16 cellular contexts compared by ENCODE assay signal in genomic region chr3:159620873-159621272, GRCh38.
DNase-seq lines count a peak whose midpoint lies in the region; FAIRE-seq and TF ChIP-seq lines count a peak whose summit lies in the region.
"Had no signal": no experiment of that assay in that cellular context is flagged by ENCODE, and none has a peak within 500 bp of the region (broad histone marks: within the 10 kb centered on the region; RNA-seq: fewer than 3 reads in every experiment).

No MANE protein-coding gene starts in this region.

- intact Hi-C loops in activated CD4-positive, alpha-beta memory T cell treated with anti-CD3 and anti-CD28 coated beads for 36 hours (cut with micrococcal nuclease): no loop called here
- intact Hi-C loops in vagina (cut with DNase I) (no loop called here), testis (cut with DNase I; ENCODE audit: low total_unique reads) (no loop called here)

- H3K4me2 ChIP-seq in SK-N-SH: no peak overlapping the region; the same call in 1 of the 2 replicates

- DNase-seq in DMS53 (lab: John Stamatoyannopoulos, UW) (peak; percentile 5), DMS53 treated with DMSO at 0.1 percent for 48 hours (lab: John Stamatoyannopoulos, UW; ENCODE audit: unreplicated experiment) (no peak), SK-N-SH (no peak), fibroblast of mammary gland (ENCODE audit: low read depth) (peak; percentile 75), urothelium cell line (ENCODE audit: low spot score) (peak; percentile 53), vagina (ENCODE audit: extremely low spot score in 2 of 2) (no peak), testis (no peak)
- DNase-seq in activated CD4-positive, alpha-beta memory T cell treated with anti-CD3 and anti-CD28 coated beads for 36 hours: no peak
- DNase-seq: activated T-cell treated with anti-CD3 and anti-CD28 coated beads for 4 hours, DMS79 treated with DMSO at 0.1 percent for 48 hours, immature natural killer cell, right lobe of liver, Right ventricle myocardium superior had no signal

- H3K36me3 Mint-ChIP-seq in activated CD4-positive, alpha-beta memory T cell treated with anti-CD3 and anti-CD28 coated beads for 36 hours: no peaks in the 10 kb centered on the region
- H3K36me3 Mint-ChIP-seq: immature natural killer cell, WTC11 had no signal

- POLR2A ChIA-PET in SK-N-SH (lab: Yijun Ruan, JAX): no interaction called here
- POLR2A ChIA-PET in activated CD4-positive, alpha-beta memory T cell treated with anti-CD3 and anti-CD28 coated beads for 36 hours (lab: Charles Lee): no interaction called here

- no peaks in the 10 kb centered on the region for H3K9me3 ChIP-seq in SK-N-SH
- no peaks in the 10 kb centered on the region for H3K9me3 ChIP-seq in vagina
- no peaks in the 10 kb centered on the region for H3K9me3 ChIP-seq in testis
- H3K9me3 ChIP-seq: ascending aorta, right lobe of liver had no signal

- 24% methylated on average over 4 of the region's 4 CpGs for WGBS in SK-N-SH (ENCODE audit: low lambda C conversion rate)
- WGBS in testis, 2 donors: 82 to 90% methylated on average over 4 of the region's 4 CpGs

- peak in 1 of 2 experiments; percentile 51; a peak in 1 of 4 replicates for TF ChIP-seq EP300 in SK-N-SH (IDR thresholded peaks at IDR 0.05; ENCODE audit: borderline replicate concordance in 1 of 2, low read depth in 1 of 2, low read length in 1 of 2)

- H3K4me1 ChIP-seq in SK-N-SH (ENCODE audit: control insufficient read depth in 1 of 2, insufficient read depth in 2 of 2, low read depth in 1 of 2, low read length in 1 of 2) (peaks cover 0 to 7% of the 10 kb centered on the region in 2 experiments; a peak in 2 of 4 replicates), vagina (peaks cover 10% of the 10 kb centered on the region), testis (no peaks in the 10 kb centered on the region)
- H3K4me1 ChIP-seq: ascending aorta had no signal

- H3K27ac ChIP-seq in SK-N-SH (ENCODE audit: low read depth in 2 of 2, low read length in 1 of 2): no peak overlapping the region; a peak in 1 of 4 replicates
- H3K27ac ChIP-seq in vagina: no peak overlapping the region
- no peak overlapping the region for H3K27ac ChIP-seq in testis
- H3K27ac ChIP-seq: 22Rv1, ascending aorta had no signal

- peak; percentile 20 for FAIRE-seq in urothelium cell line (lab: Jason Lieb, UNC)

- TF ChIP-seq CTCF in SK-N-SH (IDR thresholded peaks at IDR 0.05) (no peak), fibroblast of mammary gland (conservative IDR thresholded peaks at IDR 0.05; ENCODE audit: control insufficient read depth, insufficient read depth, low read depth, low read length) (no peak), vagina (IDR thresholded peaks at IDR 0.05) (no peak), testis (IDR thresholded peaks at IDR 0.05) (no peak)

- H3K36me3 ChIP-seq in SK-N-SH (replicated peaks in 1 of 2; ENCODE audit: control insufficient read depth in 1 of 2, insufficient read depth in 2 of 2, low read length in 1 of 2) (no peaks in the 10 kb centered on the region), vagina (no peaks in the 10 kb centered on the region), testis (ENCODE audit: low read depth, missing control alignments) (no peaks in the 10 kb centered on the region)
- H3K36me3 ChIP-seq: ascending aorta, right lobe of liver had no signal

- H3K27me3 ChIP-seq in SK-N-SH (ENCODE audit: insufficient read depth) (no peaks in the 10 kb centered on the region), vagina (no peaks in the 10 kb centered on the region), testis (no peaks in the 10 kb centered on the region)
- H3K27me3 ChIP-seq: ascending aorta, right lobe of liver had no signal

- no peaks in the 10 kb centered on the region for H3K79me2 ChIP-seq in SK-N-SH (ENCODE audit: insufficient read depth)

- no peak for TF ChIP-seq RAD21 in SK-N-SH (IDR thresholded peaks at IDR 0.05; ENCODE audit: low read length)

- TF ChIP-seq POLR2A in vagina (IDR thresholded peaks at IDR 0.05) (no peak), testis (IDR thresholded peaks at IDR 0.05) (no peak)

- CTCF ChIA-PET in SK-N-SH (lab: Yijun Ruan, JAX): interaction anchor here (0.9 to 1.5 kb wide), 4 partner anchors 145 to 385 kb away, joined by 3 to 5 read pairs (median 4); no protein-coding TSS in a partner anchor
- CTCF ChIA-PET in activated CD4-positive, alpha-beta memory T cell treated with anti-CD3 and anti-CD28 coated beads for 36 hours (lab: Charles Lee): no interaction called here

- H3F3A ChIP-seq in SK-N-SH (replicated peaks; ENCODE audit: insufficient read depth): no peaks in the 10 kb centered on the region

- no peak overlapping the region for H3K27ac Mint-ChIP-seq in activated CD4-positive, alpha-beta memory T cell treated with anti-CD3 and anti-CD28 coated beads for 36 hours
- H3K27ac Mint-ChIP-seq: immature natural killer cell, WTC11 had no signal

- H3K4me3 ChIP-seq in SK-N-SH (ENCODE audit: low read depth in 2 of 2, low read length in 1 of 2) (no peak overlapping the region), fibroblast of mammary gland (ENCODE audit: control insufficient read depth, low read depth, low read length) (no peak overlapping the region), vagina (no peak overlapping the region), testis (no peak overlapping the region)
- H3K4me3 ChIP-seq: ascending aorta, right lobe of liver had no signal

- H2AFZ ChIP-seq in SK-N-SH (ENCODE audit: low read depth): no peak overlapping the region

- no peaks in the 10 kb centered on the region for H4K20me1 ChIP-seq in SK-N-SH (ENCODE audit: insufficient read depth)

- H3K4me3 Mint-ChIP-seq in activated CD4-positive, alpha-beta memory T cell treated with anti-CD3 and anti-CD28 coated beads for 36 hours: no peak overlapping the region
- H3K4me3 Mint-ChIP-seq: immature natural killer cell, WTC11 had no signal

- H3K9me2 ChIP-seq in SK-N-SH: no peaks in the 10 kb centered on the region

- H3K27me3 Mint-ChIP-seq in activated CD4-positive, alpha-beta memory T cell treated with anti-CD3 and anti-CD28 coated beads for 36 hours: no peaks in the 10 kb centered on the region

- no peaks in the 10 kb centered on the region for H3K4me1 Mint-ChIP-seq in activated CD4-positive, alpha-beta memory T cell treated with anti-CD3 and anti-CD28 coated beads for 36 hours (ENCODE audit: low read depth)
- H3K4me1 Mint-ChIP-seq: immature natural killer cell had no signal

- no peaks in the 10 kb centered on the region for H3K9me3 Mint-ChIP-seq in activated CD4-positive, alpha-beta memory T cell treated with anti-CD3 and anti-CD28 coated beads for 36 hours
- H3K9me3 Mint-ChIP-seq: WTC11 had no signal

- no peak overlapping the region for H3K9ac ChIP-seq in SK-N-SH

TF ChIP-seq in SK-N-SH, 30 proteins besides CTCF, POLR2A, EP300 and RAD21 (continues in another document):
- peak; percentile 95 for TF ChIP-seq FOSL2 (IDR thresholded peaks at IDR 0.05; ENCODE audit: borderline replicate concordance, low read depth)
- TF ChIP-seq, protein P1, sequence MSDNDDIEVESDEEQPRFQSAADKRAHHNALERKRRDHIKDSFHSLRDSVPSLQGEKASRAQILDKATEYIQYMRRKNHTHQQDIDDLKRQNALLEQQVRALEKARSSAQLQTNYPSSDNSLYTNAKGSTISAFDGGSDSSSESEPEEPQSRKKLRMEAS (IDR thresholded peaks at IDR 0.05; ENCODE audit: low read depth): peak; percentile 44; the same call in 1 of the 2 replicates
- TF ChIP-seq, protein P2, sequence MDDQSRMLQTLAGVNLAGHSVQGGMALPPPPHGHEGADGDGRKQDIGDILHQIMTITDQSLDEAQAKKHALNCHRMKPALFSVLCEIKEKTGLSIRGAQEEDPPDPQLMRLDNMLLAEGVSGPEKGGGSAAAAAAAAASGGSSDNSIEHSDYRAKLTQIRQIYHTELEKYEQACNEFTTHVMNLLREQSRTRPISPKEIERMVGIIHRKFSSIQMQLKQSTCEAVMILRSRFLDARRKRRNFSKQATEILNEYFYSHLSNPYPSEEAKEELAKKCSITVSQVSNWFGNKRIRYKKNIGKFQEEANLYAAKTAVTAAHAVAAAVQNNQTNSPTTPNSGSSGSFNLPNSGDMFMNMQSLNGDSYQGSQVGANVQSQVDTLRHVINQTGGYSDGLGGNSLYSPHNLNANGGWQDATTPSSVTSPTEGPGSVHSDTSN (IDR thresholded peaks at IDR 0.05): peak; percentile 81
- TF ChIP-seq FOXJ3 (CRISPR knock-in tag; IDR thresholded peaks at IDR 0.05): no peak
- TF ChIP-seq, protein P3, sequence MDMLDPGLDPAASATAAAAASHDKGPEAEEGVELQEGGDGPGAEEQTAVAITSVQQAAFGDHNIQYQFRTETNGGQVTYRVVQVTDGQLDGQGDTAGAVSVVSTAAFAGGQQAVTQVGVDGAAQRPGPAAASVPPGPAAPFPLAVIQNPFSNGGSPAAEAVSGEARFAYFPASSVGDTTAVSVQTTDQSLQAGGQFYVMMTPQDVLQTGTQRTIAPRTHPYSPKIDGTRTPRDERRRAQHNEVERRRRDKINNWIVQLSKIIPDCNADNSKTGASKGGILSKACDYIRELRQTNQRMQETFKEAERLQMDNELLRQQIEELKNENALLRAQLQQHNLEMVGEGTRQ (IDR thresholded peaks at IDR 0.05; ENCODE audit: borderline replicate concordance, low read depth, low read length): no peak
- peak; percentile 81 for TF ChIP-seq TCF12 (IDR thresholded peaks at IDR 0.05)
- TF ChIP-seq JUND (IDR thresholded peaks at IDR 0.05): peak; percentile 88
- TF ChIP-seq TEAD4 (IDR thresholded peaks at IDR 0.05; ENCODE audit: borderline replicate concordance, insufficient read depth): 0 out of 2 replicates have a peak, but pooled peaks have one; percentile 62
- TF ChIP-seq SIN3A (IDR thresholded peaks at IDR 0.05; ENCODE audit: borderline replicate concordance, low read depth, low read length): 0 out of 2 replicates have a peak, but pooled peaks have one; percentile 39
- TF ChIP-seq GATA2 (CRISPR knock-in tag; IDR thresholded peaks at IDR 0.05): no peak
- TF ChIP-seq, protein P4, sequence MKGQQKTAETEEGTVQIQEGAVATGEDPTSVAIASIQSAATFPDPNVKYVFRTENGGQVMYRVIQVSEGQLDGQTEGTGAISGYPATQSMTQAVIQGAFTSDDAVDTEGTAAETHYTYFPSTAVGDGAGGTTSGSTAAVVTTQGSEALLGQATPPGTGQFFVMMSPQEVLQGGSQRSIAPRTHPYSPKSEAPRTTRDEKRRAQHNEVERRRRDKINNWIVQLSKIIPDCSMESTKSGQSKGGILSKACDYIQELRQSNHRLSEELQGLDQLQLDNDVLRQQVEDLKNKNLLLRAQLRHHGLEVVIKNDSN (IDR thresholded peaks at IDR 0.05; ENCODE audit: borderline replicate concordance, low read depth): no peak
- no peak for TF ChIP-seq SMC3 (IDR thresholded peaks at IDR 0.05; ENCODE audit: low read depth, low read length)
- TF ChIP-seq POLR2AphosphoS5 (IDR thresholded peaks at IDR 0.05; ENCODE audit: low read depth, low read length): peak; percentile 35; the same call in 1 of the 2 replicates
- TF ChIP-seq MEF2A (IDR thresholded peaks at IDR 0.05; ENCODE audit: borderline replicate concordance, low read depth): peak; percentile 74
- TF ChIP-seq ELF1 (IDR thresholded peaks at IDR 0.05): no peak
- TF ChIP-seq TAF1 (IDR thresholded peaks at IDR 0.05; ENCODE audit: borderline replicate concordance, low read depth, low read length): no peak
- TF ChIP-seq NRF1 (IDR thresholded peaks at IDR 0.05; ENCODE audit: low read depth, low read length): no peak
- TF ChIP-seq NFIC (IDR thresholded peaks at IDR 0.05; ENCODE audit: borderline replicate concordance): no peak

Comparison
In these comparisons a context has a peak if more than half of its experiments do, and no peak if none do; other contexts are left out.
1. DNase-seq: peak in DMS53 (single experiment), fibroblast of mammary gland (single experiment) and urothelium cell line (single experiment); none in DMS53 treated with DMSO at 0.1 percent for 48 hours (single experiment), SK-N-SH (single experiment), activated CD4-positive, alpha-beta memory T cell treated with anti-CD3 and anti-CD28 coated beads for 36 hours (single experiment), vagina (0 of 2) and testis (single experiment).